ENCODE assay signal across 11 cellular contexts in the genomic region with DNA sequence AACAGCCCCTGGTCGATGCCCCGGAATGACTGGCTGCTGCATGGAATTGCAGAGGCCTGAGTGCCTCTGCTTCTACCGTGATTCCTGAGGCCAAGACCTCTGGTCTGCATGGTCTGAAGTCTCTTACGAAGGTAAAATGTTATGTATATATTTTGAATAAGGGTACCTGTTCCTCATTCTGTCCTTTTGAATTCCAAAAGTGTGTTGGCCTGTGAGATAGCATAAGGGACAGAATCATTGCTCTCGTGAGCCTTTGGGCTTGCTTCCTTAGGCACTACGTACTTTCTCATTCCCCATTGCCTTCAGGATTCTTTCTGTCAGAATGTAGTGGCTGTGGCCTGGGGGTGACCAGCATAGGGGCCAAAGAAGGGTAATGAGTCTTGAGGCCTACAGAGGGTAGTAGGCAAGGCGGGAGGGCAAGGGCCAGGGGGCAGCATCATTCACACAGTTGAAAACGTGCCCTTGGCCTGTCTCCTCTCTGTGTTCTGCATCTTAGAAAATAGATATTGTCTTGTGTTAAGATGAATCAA.
"Had no signal": no experiment of that assay in that cellular context is flagged by ENCODE, and none has a peak within 500 bp of the region (broad histone marks: within the 10 kb centered on the region; RNA-seq: fewer than 3 reads in every experiment).

No MANE protein-coding gene starts in this region.

- H3K27ac Mint-ChIP-seq: activated CD4-positive, alpha-beta T cell treated with anti-CD3 and anti-CD28 coated beads, Interleukin-2, amount 10 ng/mL, durations not matched to agents 24 days and 14 days had no signal

- H3K27me3 Mint-ChIP-seq: activated CD4-positive, alpha-beta T cell treated with anti-CD3 and anti-CD28 coated beads, Interleukin-2, amount 10 ng/mL, durations not matched to agents 24 days and 14 days had no signal

- ATAC-seq: activated T-cell treated with anti-CD3 and anti-CD28 coated beads, Interleukin-2, amount 50 U/mL, for 4 hours; heart left ventricle; left lung had no signal

- DNase-seq: activated CD4-positive, alpha-beta T cell treated with anti-CD3 and anti-CD28 coated beads, Interleukin-2, amount 10 ng/mL, durations not matched to agents 24 days and 14 days; activated naive CD4-positive, alpha-beta T cell; activated T-cell treated with anti-CD3 and anti-CD28 coated beads, Interleukin-2, amount 50 U/mL, for 4 hours; colonic mucosa; heart left ventricle; left lung; mesenchymal stem cell; nephron progenitor cell; retina; SK-N-SH; stimulated activated CD4-positive, alpha-beta T cell treated with anti-CD3 and anti-CD28 coated beads, Interleukin-15, amount 100 ng/mL, for 24 hours had no signal

- H3K4me3 Mint-ChIP-seq: activated CD4-positive, alpha-beta T cell treated with anti-CD3 and anti-CD28 coated beads, Interleukin-2, amount 10 ng/mL, durations not matched to agents 24 days and 14 days; activated T-cell treated with anti-CD3 and anti-CD28 coated beads, Interleukin-2, amount 50 U/mL, for 4 hours; nephron progenitor cell had no signal
